In the genomic region with DNA sequence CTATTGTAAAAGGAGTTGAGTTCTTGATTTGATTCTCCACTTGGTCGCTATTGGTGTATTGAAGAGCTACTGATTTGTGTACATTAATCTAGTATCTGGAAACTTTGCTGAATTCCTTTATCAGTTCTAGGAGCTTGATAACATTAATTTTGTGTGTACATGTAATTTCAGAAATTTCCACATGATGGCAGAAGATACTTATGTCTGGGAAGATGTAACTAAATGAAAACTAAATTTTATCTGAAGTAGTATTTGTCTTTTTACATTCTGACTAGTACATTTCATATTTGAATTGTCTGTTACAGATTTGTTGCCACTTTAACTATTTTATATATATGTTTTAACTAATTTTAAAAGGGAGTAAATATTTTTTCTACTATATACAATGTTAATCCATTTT, we compare ENCODE assay signal across 8 cellular contexts. TPM values are rescaled to one million over a fixed set of nuclear protein-coding genes. Genes with fewer than 3 reads are reported as not detected.
DNase-seq lines count a peak whose midpoint lies in the region; ATAC-seq and TF ChIP-seq lines count a peak whose summit lies in the region.

No MANE protein-coding gene starts in this region.

- H3K4me3 ChIP-seq in BJ (ENCODE audit: low read depth, low read length) = no peak overlapping the region
- no peak overlapping the region for H3K4me3 ChIP-seq in HFF-Myc (replicated peaks; ENCODE audit: low read depth, low read length)
- no peak overlapping the region for H3K4me3 ChIP-seq in PC-3 (ENCODE audit: low read length)
- no peak overlapping the region for H3K4me3 ChIP-seq in tibial nerve

- H3K9me3 ChIP-seq in PC-3 (ENCODE audit: low read length) = no peaks in the 10 kb centered on the region
- peaks cover 0 to 10% (median 0%) of the 10 kb centered on the region in 4 donors for H3K9me3 ChIP-seq in tibial nerve

- no peak overlapping the region for H3K27ac ChIP-seq in PC-3 (ENCODE audit: low read length)
- H3K27ac ChIP-seq in tibial nerve = no peak overlapping the region

- H3K9me2 ChIP-seq in PC-3 (replicated peaks; ENCODE audit: low read length) = no peaks in the 10 kb centered on the region

- H3F3A ChIP-seq in PC-3 (ENCODE audit: low read length, unreplicated experiment) = no peaks in the 10 kb centered on the region

- intact Hi-C loops in PC-3 (cut with micrococcal nuclease) = loop anchor here (1.0 to 2.0 kb wide), 3 partner anchors 34 to 868 kb away; no protein-coding TSS in a partner anchor

- ATAC-seq in PC-3 = no peak
- no peak for ATAC-seq in GM21381 (IDR thresholded peaks at IDR 0.05; ENCODE audit: unreplicated experiment)

- peak; percentile 3 for DNase-seq in BJ (ENCODE audit: low read depth)
- DNase-seq in HFF-Myc (ENCODE audit: extremely low read depth, low read depth) = no peak
- DNase-seq in PC-3 = peak; percentile 61
- peak; percentile 80 for DNase-seq in fibroblast of peridontal ligament (ENCODE audit: extremely low read depth)
- DNase-seq in tibial nerve (ENCODE audit: low spot score in 2 of 2) = no peak
- no peak for DNase-seq in amygdala (lab: John Stamatoyannopoulos, UW)
- no peak for DNase-seq in activated CD8-positive, alpha-beta memory T cell treated with anti-CD3 and anti-CD28 coated beads for 24 hours

- H3K79me2 ChIP-seq in PC-3 (ENCODE audit: low read length) = no peaks in the 10 kb centered on the region

- H3K36me3 ChIP-seq in BJ (ENCODE audit: control insufficient read depth, insufficient read depth, low read length) (no peaks in the 10 kb centered on the region), PC-3 (ENCODE audit: low read depth, low read length) (no peaks in the 10 kb centered on the region), tibial nerve (peaks cover 0 to 23% (median 0%) of the 10 kb centered on the region in 3 donors)

- no peaks in the 10 kb centered on the region for H3K4me1 ChIP-seq in PC-3 (ENCODE audit: insufficient read depth, low read length)
- no peaks in the 10 kb centered on the region for H3K4me1 ChIP-seq in tibial nerve

- CTCF ChIA-PET in BJ (lab: Yijun Ruan, JAX) (interaction anchor here (0.8 to 1.9 kb wide), 4 partner anchors 10 to 682 kb away, joined by 4 to 7 read pairs (median 4); no protein-coding TSS in a partner anchor), PC-3 (lab: Charles Lee) (interaction anchor here (0.6 to 1.0 kb wide), 2 partner anchors 700 to 1198 kb away, joined by 3 to 8 read pairs; no protein-coding TSS in a partner anchor)

- no peak overlapping the region for H3K4me2 ChIP-seq in PC-3 (ENCODE audit: low read length)

- POLR2A ChIA-PET in BJ (lab: Charles Lee) = no interaction called here
- POLR2A ChIA-PET in PC-3 (lab: Charles Lee; ENCODE audit: unreplicated experiment) = no interaction called here

- 59 to 83% methylated on average over 1 of the region's 1 CpG for WGBS in tibial nerve, 2 donors

- H3K27me3 ChIP-seq in BJ (ENCODE audit: control insufficient read depth, insufficient read depth, low read length) (no peaks in the 10 kb centered on the region), PC-3 (ENCODE audit: low read length) (no peaks in the 10 kb centered on the region), tibial nerve (no peaks in the 10 kb centered on the region)

- no peak overlapping the region for H2AFZ ChIP-seq in PC-3 (ENCODE audit: low read length)

- TF ChIP-seq CTCF in BJ (IDR thresholded peaks at IDR 0.05; ENCODE audit: insufficient read depth, low read depth, low read length) (peak; percentile 41; the same call in 1 of the 2 replicates), HFF-Myc (IDR thresholded peaks at IDR 0.05; ENCODE audit: low read depth, low read length, missing control alignments) (peak; percentile 7), PC-3 (conservative IDR thresholded peaks at IDR 0.05; ENCODE audit: low read depth, low read length) (peak; percentile 58), tibial nerve (IDR thresholded peaks at IDR 0.05) (peak; percentile 28 to 58 (median 45))

- H4K20me1 ChIP-seq in PC-3 (ENCODE audit: low read length) = no peaks in the 10 kb centered on the region

- TF ChIP-seq POLR2A in tibial nerve (IDR thresholded peaks at IDR 0.05) = no peak

- TF ChIP-seq EP300 in tibial nerve (IDR thresholded peaks at IDR 0.05) = no peak

- no peak overlapping the region for H3K9ac ChIP-seq in PC-3 (ENCODE audit: low read length)

- no TSS peak for BruUV-seq in PC-3 (replicated peaks; lab: Mats Ljungman, UMichigan)

RNA-seq across cellular contexts. Expression of a gene that starts 27.6 kb away (rescaled TPM):
- 3.9 and 8.1 TPM in 2 replicates for polyA plus RNA-seq in BJ (2011; rRNA removed)
- polyA minus RNA-seq in BJ (2011; rRNA and poly(A)+ RNA removed) = 1.6 and 10.0 TPM in 2 replicates
- total RNA-seq in PC-3 (2014; rRNA removed) (9.5 and 19.9 TPM in 2 replicates), tibial nerve (10 to 100 TPM in 3 of 4 donors, 1 to 10 TPM in 1; 9.6 to 16.7 (median 14.4) TPM)

Comparison
In these comparisons a context has a peak if more than half of its experiments do, and no peak if none do; other contexts are left out.
1. DNase-seq: peak in BJ (single experiment), PC-3 (single experiment) and fibroblast of peridontal ligament (single experiment); none in HFF-Myc (single experiment), tibial nerve (0 of 2), amygdala (0 of 56) and activated CD8-positive, alpha-beta memory T cell treated with anti-CD3 and anti-CD28 coated beads for 24 hours (single experiment).
2. CTCF ChIP-seq: peak in every context shown above with its lines; median percentile 58 in PC-3; 45 in tibial nerve; 41 in BJ; 7 in HFF-Myc.